In the genomic region with DNA sequence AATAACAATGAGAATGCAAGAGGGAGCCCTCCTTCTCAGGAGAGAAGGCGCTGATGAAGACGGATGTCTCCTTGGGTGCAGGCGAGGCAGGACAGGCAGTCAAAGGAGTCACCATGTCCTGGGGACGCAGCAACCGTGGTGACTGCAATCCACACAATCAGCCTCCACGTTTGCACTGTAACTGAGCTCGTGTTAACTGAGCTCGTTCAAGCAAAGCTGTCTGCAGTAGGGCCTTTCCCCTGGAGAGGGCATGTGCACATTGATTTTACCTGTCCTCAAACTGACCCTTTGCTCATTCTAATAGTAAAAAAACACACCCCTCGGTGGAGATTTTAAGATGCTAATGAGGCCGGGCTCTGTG, we compare ENCODE assay signal across 19 cellular contexts. TPM values are rescaled to one million over a fixed set of nuclear protein-coding genes. Genes with fewer than 3 reads are reported as not detected.
DNase-seq lines count a peak whose midpoint lies in the region; ATAC-seq and TF ChIP-seq lines count a peak whose summit lies in the region.
"Had no signal": no experiment of that assay in that cellular context is flagged by ENCODE, and none has a peak within 500 bp of the region (broad histone marks: within the 10 kb centered on the region; RNA-seq: fewer than 3 reads in every experiment).

No MANE protein-coding gene starts in this region.

- no peak for ATAC-seq in HG02852 (IDR thresholded peaks at IDR 0.05; ENCODE audit: unreplicated experiment)
- ATAC-seq: heart left ventricle, natural killer cell had no signal

- no peak overlapping the region for H3K27ac ChIP-seq in OCI-LY7 (ENCODE audit: low read depth, low read length, poor library complexity, severe bottlenecking)
- H3K27ac ChIP-seq: GM23248, heart left ventricle had no signal

- peak overlapping the region; percentile 31; the same call in 1 of the 2 replicates for H3K4me2 ChIP-seq in OCI-LY7 (ENCODE audit: low read length)

- H3K9me2 ChIP-seq in OCI-LY7 (ENCODE audit: insufficient read depth, low read length) = no peaks in the 10 kb centered on the region

- peaks cover 4% of the 10 kb centered on the region for H3K27me3 Mint-ChIP-seq in nephron progenitor cell (ENCODE audit: low read depth, poor library complexity)
- H3K27me3 Mint-ChIP-seq: activated CD4-positive, alpha-beta T cell treated with anti-CD3 and anti-CD28 coated beads, Interleukin-2, amount 10 ng/mL, durations not matched to agents 24 days and 14 days; central memory CD8-positive, alpha-beta T cell had no signal

- H3K4me3 Mint-ChIP-seq in nephron progenitor cell = peak overlapping the region; percentile 60
- H3K4me3 Mint-ChIP-seq: activated CD4-positive, alpha-beta T cell treated with anti-CD3 and anti-CD28 coated beads, Interleukin-2, amount 10 ng/mL, durations not matched to agents 24 days and 14 days; central memory CD8-positive, alpha-beta T cell; natural killer cell had no signal

- H3K9me3 ChIP-seq in OCI-LY7 (ENCODE audit: low read length) = no peaks in the 10 kb centered on the region
- H3K9me3 ChIP-seq: heart left ventricle had no signal

- CTCF ChIA-PET in OCI-LY7 (lab: Charles Lee; ENCODE audit: unreplicated experiment) = no interaction called here

- peak overlapping the region; percentile 75 for H3K27ac Mint-ChIP-seq in nephron progenitor cell
- H3K27ac Mint-ChIP-seq: activated CD4-positive, alpha-beta T cell treated with anti-CD3 and anti-CD28 coated beads, Interleukin-2, amount 10 ng/mL, durations not matched to agents 24 days and 14 days; natural killer cell had no signal

- H3K79me2 ChIP-seq in OCI-LY7 (ENCODE audit: insufficient read depth, low read depth, low read length) = no peaks in the 10 kb centered on the region

- no peaks in the 10 kb centered on the region for H3K36me3 Mint-ChIP-seq in nephron progenitor cell (ENCODE audit: low read depth)
- H3K36me3 Mint-ChIP-seq: natural killer cell had no signal

- no peak overlapping the region for H3K4me3 ChIP-seq in OCI-LY7 (ENCODE audit: low read depth, low read length, poor library complexity, severe bottlenecking)
- H3K4me3 ChIP-seq: GM23248, heart left ventricle had no signal

- peaks cover 18% of the 10 kb centered on the region for H3K4me1 ChIP-seq in OCI-LY7 (ENCODE audit: insufficient read depth, low read length, poor library complexity, severe bottlenecking)

- DNase-seq in D341Med (ENCODE audit: low spot score) (peak; percentile 18), GM13977 (ENCODE audit: low spot score) (peak; percentile 66), OCI-LY7 (ENCODE audit: low spot score) (peak; percentile 13), nephron progenitor cell (no peak), ecto neural progenitor cell (ENCODE audit: low spot score) (no peak)
- no peak for DNase-seq in activated CD4-positive, CD25-positive, alpha-beta regulatory T cell (lab: John Stamatoyannopoulos, UW)
- DNase-seq: activated CD4-positive, alpha-beta T cell treated with anti-CD3 and anti-CD28 coated beads, Interleukin-2, amount 10 ng/mL, durations not matched to agents 24 days and 14 days; activated naive CD4-positive, alpha-beta T cell treated with Interleukin-2 at 50 U/mL for 16 hours; activated T-cell treated with anti-CD3 and anti-CD28 coated beads for 4 hours; effector CD8-positive, alpha-beta T cell; GF-D8; GM23248; heart left ventricle; MV-4-11; natural killer cell; NCI-H2107; stimulated activated CD4-positive, alpha-beta T cell treated with anti-CD3 and anti-CD28 coated beads, Interleukin-2, amount 100 ng/mL, for 24 hours had no signal

- no peaks in the 10 kb centered on the region for H3K36me3 ChIP-seq in OCI-LY7 (ENCODE audit: insufficient read depth, low read length)
- H3K36me3 ChIP-seq: heart left ventricle had no signal

- H3K4me1 Mint-ChIP-seq in nephron progenitor cell = peaks cover 37% of the 10 kb centered on the region
- H3K4me1 Mint-ChIP-seq: activated CD4-positive, alpha-beta T cell treated with anti-CD3 and anti-CD28 coated beads, Interleukin-2, amount 10 ng/mL, durations not matched to agents 24 days and 14 days; central memory CD8-positive, alpha-beta T cell had no signal

- no TSS peak for BruUV-seq in OCI-LY7 (replicated peaks; lab: Mats Ljungman, UMichigan)

- POLR2A ChIA-PET in OCI-LY7 (lab: Charles Lee) = no interaction called here

- H4K20me1 ChIP-seq in OCI-LY7 (ENCODE audit: insufficient read depth, low read length) = no peaks in the 10 kb centered on the region

- H3K9me3 Mint-ChIP-seq in nephron progenitor cell = no peaks in the 10 kb centered on the region
- H3K9me3 Mint-ChIP-seq: activated CD4-positive, alpha-beta T cell treated with anti-CD3 and anti-CD28 coated beads, Interleukin-2, amount 10 ng/mL, durations not matched to agents 24 days and 14 days; central memory CD8-positive, alpha-beta T cell; natural killer cell had no signal

- TF ChIP-seq CTCF in GM13977 (IDR thresholded peaks at IDR 0.05; ENCODE audit: extremely low read depth, insufficient read depth, missing control alignments) (no peak), OCI-LY7 (conservative IDR thresholded peaks at IDR 0.05; ENCODE audit: low read length) (no peak), nephron progenitor cell (IDR thresholded peaks at IDR 0.05) (no peak)

- H2AFZ ChIP-seq in OCI-LY7 (ENCODE audit: low read length) = no peak overlapping the region
- H2AFZ ChIP-seq: GM23248 had no signal

- intact Hi-C loops in OCI-LY7 (cut with micrococcal nuclease; ENCODE audit: unreplicated experiment) = no loop called here

- in situ Hi-C loops in GM13977 (cut with MboI; ENCODE audit: low pct_unique_long_range_greater_than_20kb, low sequenced_read_pairs, unreplicated experiment) = loop anchor here (25.0 kb wide), 1 partner anchor 198 kb away; the partner anchor contains the start of gene ADAMTSL2

RNA-seq across cellular contexts. Expression of gene SARDH, which starts 2.8 kb away (rescaled TPM):
- total RNA-seq in OCI-LY7 (2014; rRNA removed; shearing (Covaris generic)) = 52.3 and 60.8 TPM in 2 replicates
- total RNA-seq in OCI-LY7 (2022) = 39.4 and 42.8 TPM in 2 replicates

Comparison
In these comparisons a context has a peak if more than half of its experiments do, and no peak if none do; other contexts are left out.
1. DNase-seq: peak in D341Med (single experiment), GM13977 (single experiment) and OCI-LY7 (single experiment); none in nephron progenitor cell (single experiment), ecto neural progenitor cell (single experiment) and activated CD4-positive, CD25-positive, alpha-beta regulatory T cell (0 of 4).